Comparison of ENCODE assay signal across 10 cellular contexts in the genomic region with DNA sequence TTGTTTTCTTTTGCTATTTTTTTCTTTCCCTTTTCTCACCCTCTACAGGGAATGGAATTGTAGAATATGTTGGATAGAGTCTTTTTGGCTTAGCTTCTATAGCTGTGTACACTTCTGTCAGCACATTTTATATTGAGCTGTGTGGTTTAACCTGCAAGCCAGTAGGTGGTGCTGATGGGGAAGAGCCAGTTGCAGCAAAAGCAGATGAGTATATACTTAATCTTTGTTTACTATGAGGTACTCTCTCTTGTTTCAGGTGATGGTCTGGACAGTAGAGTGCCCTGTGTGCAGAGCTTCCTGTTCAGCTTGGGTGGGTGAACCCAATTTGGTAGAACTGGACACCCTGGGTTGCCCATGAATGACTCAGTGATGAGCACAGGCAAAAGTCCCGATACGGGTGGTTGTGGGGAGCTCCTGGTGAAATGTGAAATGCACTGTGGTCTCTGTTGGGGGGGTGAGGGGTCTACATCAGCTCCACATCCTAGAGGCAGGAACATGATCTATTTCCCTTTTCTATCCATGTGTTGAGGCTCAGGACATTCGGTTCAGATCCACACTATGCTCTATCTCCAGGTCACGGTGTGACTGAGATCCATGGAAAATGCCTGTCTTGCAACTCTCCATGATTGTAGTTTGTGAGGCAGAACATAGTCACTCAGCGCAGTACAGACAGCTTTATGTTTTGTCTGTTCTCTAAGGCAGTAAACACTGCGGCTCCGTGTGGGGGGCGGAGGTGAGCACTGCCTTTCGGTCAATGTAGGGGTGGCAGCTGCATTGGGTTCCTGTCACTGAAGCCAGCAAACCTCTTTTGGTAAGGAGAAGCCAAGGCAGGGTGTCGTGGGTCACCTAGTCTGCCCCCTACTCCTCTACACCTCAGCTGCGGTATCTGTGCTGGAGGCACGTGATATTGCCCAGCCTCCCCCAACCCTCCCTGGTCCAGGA.
DNase-seq lines count a peak whose midpoint lies in the region; ATAC-seq and TF ChIP-seq lines count a peak whose summit lies in the region.
"Had no signal": no experiment of that assay in that cellular context is flagged by ENCODE, and none has a peak within 500 bp of the region (broad histone marks: within the 10 kb centered on the region; RNA-seq: fewer than 3 reads in every experiment).

No MANE protein-coding gene starts in this region.

- no peaks in the 10 kb centered on the region for H3K9me3 ChIP-seq in A673 (ENCODE audit: low read depth, low read length, poor library complexity, severe bottlenecking)
- no peaks in the 10 kb centered on the region for H3K9me3 ChIP-seq in effector memory CD4-positive, alpha-beta T cell (ENCODE audit: control insufficient read depth, low read length)

- POLR2A ChIA-PET in A673 (lab: Charles Lee; ENCODE audit: low non-redundant PET) = no interaction called here

- CTCF ChIA-PET in A673 (lab: Charles Lee) = interaction anchor here (1.1 kb wide), 1 partner anchor 1133 kb away, joined by 3 read pairs; no protein-coding TSS in a partner anchor

- peak; percentile 67 for TF ChIP-seq CTCF in A673 (conservative IDR thresholded peaks at IDR 0.05; ENCODE audit: low read depth, low read length)
- peak; percentile 27; the same call in 1 of the 2 replicates for TF ChIP-seq CTCF in GM12874 (IDR thresholded peaks at IDR 0.05; ENCODE audit: insufficient read depth, low read depth, low read length)
- TF ChIP-seq CTCF in fibroblast of the aortic adventitia (IDR thresholded peaks at IDR 0.05; ENCODE audit: insufficient read depth, low read length) = peak; percentile 62
- peak in 10 of 56 donors; percentile 9 to 33 (median 15) for TF ChIP-seq CTCF in dorsolateral prefrontal cortex (IDR thresholded peaks at IDR 0.05 in 54 of 56, conservative IDR thresholded peaks at IDR 0.05 in 2 of 56; ENCODE audit: low read depth in 1 of 56, partially characterized antibody in 56 of 56)
- no peak for TF ChIP-seq CTCF in coronary artery (IDR thresholded peaks at IDR 0.05)

- no peak overlapping the region for H3K4me3 ChIP-seq in A673 (ENCODE audit: low read depth, low read length, poor library complexity, severe bottlenecking)
- no peak overlapping the region for H3K4me3 ChIP-seq in fibroblast of the aortic adventitia (ENCODE audit: low read depth, low read length)
- H3K4me3 ChIP-seq in dorsolateral prefrontal cortex = no peak overlapping the region
- H3K4me3 ChIP-seq in effector memory CD4-positive, alpha-beta T cell (ENCODE audit: insufficient read depth, low read depth, low read length, poor library complexity, severe bottlenecking) = no peak overlapping the region
- no peak overlapping the region for H3K4me3 ChIP-seq in coronary artery

- peak; percentile 42 for DNase-seq in A673 (ENCODE audit: low spot score)
- peak; percentile 11 for DNase-seq in RPMI8226
- peak; percentile 21 for DNase-seq in fibroblast of the aortic adventitia (ENCODE audit: low read depth)
- DNase-seq in dorsolateral prefrontal cortex = no peak
- no peak for DNase-seq in effector memory CD4-positive, alpha-beta T cell
- DNase-seq in coronary artery (ENCODE audit: low spot score) = no peak
- DNase-seq: GOT3, NCI-H187 had no signal

- H3K36me3 ChIP-seq in A673 (ENCODE audit: insufficient read depth, low read length, poor library complexity, severe bottlenecking) = no peaks in the 10 kb centered on the region
- H3K36me3 ChIP-seq in effector memory CD4-positive, alpha-beta T cell (ENCODE audit: control insufficient read depth, insufficient read depth, low read length) = no peaks in the 10 kb centered on the region

- H3K27me3 ChIP-seq in A673 (replicated peaks; ENCODE audit: insufficient read depth, low read depth, low read length, poor library complexity) = no peaks in the 10 kb centered on the region
- H3K27me3 ChIP-seq in dorsolateral prefrontal cortex = no peaks in the 10 kb centered on the region
- H3K27me3 ChIP-seq in effector memory CD4-positive, alpha-beta T cell (replicated peaks; ENCODE audit: control insufficient read depth, insufficient read depth, low read length, poor library complexity, severe bottlenecking) = no peaks in the 10 kb centered on the region

- intact Hi-C loops in A673 (cut with micrococcal nuclease; ENCODE audit: unreplicated experiment) = no loop called here
- intact Hi-C loops in dorsolateral prefrontal cortex (cut with DNase I) = no loop called here

- no peaks in the 10 kb centered on the region for H3K4me1 ChIP-seq in A673 (ENCODE audit: insufficient read depth, low read length, poor library complexity, severe bottlenecking)
- H3K4me1 ChIP-seq in effector memory CD4-positive, alpha-beta T cell (ENCODE audit: control insufficient read depth, insufficient read depth, low read length, poor library complexity, severe bottlenecking) = no peaks in the 10 kb centered on the region

- H3K27ac ChIP-seq in A673 (ENCODE audit: low read depth, low read length, poor library complexity, severe bottlenecking) (no peak overlapping the region), dorsolateral prefrontal cortex (no peak overlapping the region), coronary artery (no peak overlapping the region)
- H3K27ac ChIP-seq in effector memory CD4-positive, alpha-beta T cell (ENCODE audit: insufficient read depth, low read length, poor library complexity, severe bottlenecking) = no peak overlapping the region

- no TSS peak for BruUV-seq in A673 (replicated peaks; lab: Mats Ljungman, UMichigan)

- no peak for ATAC-seq in HG02981 (IDR thresholded peaks at IDR 0.05; ENCODE audit: unreplicated experiment)

Comparison
In these comparisons a context has a peak if more than half of its experiments do, and no peak if none do; other contexts are left out.
1. DNase-seq: peak in A673 (single experiment), RPMI8226 (single experiment) and fibroblast of the aortic adventitia (single experiment); none in dorsolateral prefrontal cortex (0 of 10), effector memory CD4-positive, alpha-beta T cell (0 of 3) and coronary artery (single experiment).